Comparison of ENCODE assay signal across 29 cellular contexts in the genomic region with DNA sequence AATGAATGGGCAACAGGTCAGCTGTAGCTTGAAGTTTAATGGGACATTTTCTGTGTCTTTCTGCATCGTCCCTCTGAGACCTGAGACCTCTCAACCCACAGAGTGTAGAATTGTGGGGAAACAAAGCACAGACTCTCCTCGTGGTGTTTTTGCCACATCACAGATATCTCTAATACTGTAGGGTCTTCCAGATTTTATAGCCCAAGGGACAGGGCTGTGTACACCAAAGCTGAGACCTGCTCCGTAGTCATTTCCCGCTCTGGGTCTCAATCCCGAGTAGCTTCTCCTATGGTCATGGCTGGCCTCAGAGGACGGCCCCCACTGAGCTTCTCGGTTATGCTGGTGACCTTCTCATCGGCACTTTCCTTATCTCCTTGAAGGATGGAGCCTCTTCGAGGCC. TPM values are rescaled to one million over a fixed set of nuclear protein-coding genes. Genes with fewer than 3 reads are reported as not detected.
"Had no signal": no experiment of that assay in that cellular context is flagged by ENCODE, and none has a peak within 500 bp of the region (broad histone marks: within the 10 kb centered on the region; RNA-seq: fewer than 3 reads in every experiment).

No MANE protein-coding gene starts in this region.

- H3K4me3 Mint-ChIP-seq: activated CD4-positive, alpha-beta memory T cell treated with anti-CD3 and anti-CD28 coated beads, Interleukin-2, amount 10 ng/mL, durations not matched to agents 7 days and 5 days; activated CD4-positive, alpha-beta T cell treated with anti-CD3 and anti-CD28 coated beads, Interleukin-2, amount 10 ng/mL, durations not matched to agents 24 days and 14 days; activated T-cell treated with anti-CD3 and anti-CD28 coated beads, Interleukin-2, amount 50 U/mL, for 4 hours; activated T-helper 17 cell treated with anti-CD3 and anti-CD28 coated beads, Interleukin-2, amount 50 U/mL, for 72 hours; naive thymus-derived CD4-positive, alpha-beta T cell; stimulated activated memory B cell treated with anti-CD40 and anti-IgM and Interleukin-4, amounts not matched to agents 10 μg/mL and 1 μg/mL and 100 μg/mL, for 72 hours; T-helper 1 cell treated with Interleukin-12 subunit alpha and Interleukin-12 subunit beta and Interleukin-4 antibody, amounts not matched to agents 30 μg/mL and 1 μg/mL, for 36 hours had no signal

- H3K27me3 Mint-ChIP-seq: activated CD4-positive, alpha-beta memory T cell treated with anti-CD3 and anti-CD28 coated beads, Interleukin-2, amount 10 ng/mL, durations not matched to agents 7 days and 5 days; activated CD4-positive, alpha-beta T cell treated with anti-CD3 and anti-CD28 coated beads, Interleukin-2, amount 10 ng/mL, durations not matched to agents 24 days and 14 days; activated T-helper 17 cell treated with anti-CD3 and anti-CD28 coated beads, Interleukin-2, amount 50 U/mL, for 72 hours had no signal

- H3K4me3 ChIP-seq: colonic mucosa, gastrocnemius medialis, psoas muscle, sigmoid colon, stomach, thyroid gland, upper lobe of left lung had no signal

- H3K27ac ChIP-seq: colonic mucosa, gastrocnemius medialis, parathyroid adenoma, psoas muscle, sigmoid colon, stomach, thyroid gland, upper lobe of left lung had no signal

- H3K27me3 ChIP-seq: colonic mucosa, gastrocnemius medialis, sigmoid colon, stomach, thyroid gland, upper lobe of left lung had no signal

- DNase-seq: activated CD4-positive, alpha-beta memory T cell treated with anti-CD3 and anti-CD28 coated beads, Interleukin-2, amount 10 ng/mL, durations not matched to agents 7 days and 5 days; activated CD4-positive, alpha-beta T cell treated with anti-CD3 and anti-CD28 coated beads, Interleukin-2, amount 10 ng/mL, durations not matched to agents 24 days and 14 days; activated CD4-positive, CD25-positive, alpha-beta regulatory T cell treated with anti-CD3 and anti-CD28 coated beads, Interleukin-2, amount 50 U/mL, for 72 hours; activated gamma-delta T cell treated with Interleukin-2 at 50 U/mL for 16 hours; activated naive CD4-positive, alpha-beta T cell treated with anti-CD3 and anti-CD28 coated beads, Interleukin-2, amount 50 U/mL, for 16 hours; activated T-cell treated with anti-CD3 and anti-CD28 coated beads, Interleukin-2, amount 50 U/mL, for 4 hours; colonic mucosa; effector CD8-positive, alpha-beta T cell; gastrocnemius medialis; glutamatergic neuron; kidney; left colon; midbrain; naive thymus-derived CD4-positive, alpha-beta T cell; psoas muscle; sigmoid colon; small intestine; stimulated activated CD4-positive, alpha-beta T cell treated with anti-CD3 and anti-CD28 coated beads, Interleukin-1b, Interleukin-23, amount 100 ng/mL, for 48 hours; stimulated activated CD4-positive, alpha-beta T cell treated with anti-CD3 and anti-CD28 coated beads, Interleukin-4, amount 100 ng/mL, for 4 hours; stimulated activated CD8-positive, alpha-beta memory T cell treated with anti-CD3 and anti-CD28 coated beads, Interleukin-4, amount 100 ng/mL, for 48 hours; stomach; T-helper 9 cell; thyroid gland; upper lobe of left lung had no signal

- H3K36me3 ChIP-seq: colonic mucosa, gastrocnemius medialis, sigmoid colon, stomach, thyroid gland, upper lobe of left lung had no signal

- H3K4me1 ChIP-seq: colonic mucosa, gastrocnemius medialis, parathyroid adenoma, psoas muscle, sigmoid colon, stomach, thyroid gland, upper lobe of left lung had no signal

- H3K27ac Mint-ChIP-seq: activated CD4-positive, alpha-beta memory T cell treated with anti-CD3 and anti-CD28 coated beads, Interleukin-2, amount 10 ng/mL, durations not matched to agents 7 days and 5 days; activated CD4-positive, alpha-beta T cell treated with anti-CD3 and anti-CD28 coated beads, Interleukin-2, amount 10 ng/mL, durations not matched to agents 24 days and 14 days; activated T-helper 17 cell treated with anti-CD3 and anti-CD28 coated beads, Interleukin-2, amount 50 U/mL, for 72 hours; naive thymus-derived CD4-positive, alpha-beta T cell; stimulated activated memory B cell treated with anti-CD40 and anti-IgM and Interleukin-4, amounts not matched to agents 10 μg/mL and 1 μg/mL and 100 μg/mL, for 72 hours; T-helper 1 cell treated with Interleukin-12 subunit alpha and Interleukin-12 subunit beta and Interleukin-4 antibody, amounts not matched to agents 30 μg/mL and 1 μg/mL, for 36 hours had no signal

- H3K9me3 ChIP-seq: colonic mucosa, gastrocnemius medialis, psoas muscle, sigmoid colon, thyroid gland had no signal

- H3K4me1 Mint-ChIP-seq: activated CD4-positive, alpha-beta memory T cell treated with anti-CD3 and anti-CD28 coated beads, Interleukin-2, amount 10 ng/mL, durations not matched to agents 7 days and 5 days; activated CD4-positive, alpha-beta T cell treated with anti-CD3 and anti-CD28 coated beads, Interleukin-2, amount 10 ng/mL, durations not matched to agents 24 days and 14 days; activated T-helper 17 cell treated with anti-CD3 and anti-CD28 coated beads, Interleukin-2, amount 50 U/mL, for 72 hours had no signal

- ATAC-seq: activated T-cell treated with anti-CD3 and anti-CD28 coated beads, Interleukin-2, amount 50 U/mL, for 4 hours; activated T-helper 17 cell treated with anti-CD3 and anti-CD28 coated beads, Interleukin-2, amount 50 U/mL, for 72 hours; gastrocnemius medialis; left colon; naive thymus-derived CD4-positive, alpha-beta T cell; psoas muscle; stimulated activated memory B cell treated with anti-CD40 and anti-IgM and Interleukin-4, amounts not matched to agents 10 μg/mL and 1 μg/mL and 100 μg/mL, for 72 hours had no signal

- H3K9me3 Mint-ChIP-seq: activated T-cell treated with anti-CD3 and anti-CD28 coated beads, Interleukin-2, amount 50 U/mL, for 4 hours; T-helper 1 cell treated with Interleukin-12 subunit alpha and Interleukin-12 subunit beta and Interleukin-4 antibody, amounts not matched to agents 30 μg/mL and 1 μg/mL, for 36 hours had no signal

- H3K36me3 Mint-ChIP-seq: stimulated activated memory B cell treated with anti-CD40 and anti-IgM and Interleukin-4, amounts not matched to agents 10 μg/mL and 1 μg/mL and 100 μg/mL, for 72 hours had no signal

RNA-seq across cellular contexts. Expression of a gene that starts 51.5 kb away (rescaled TPM):
- total RNA-seq: activated T-cell treated with anti-CD3 and anti-CD28 coated beads, Interleukin-2, amount 50 U/mL, for 4 hours; epithelial cell of proximal tubule had no signal
